Comparison of ENCODE assay signal across 13 cellular contexts in genomic region chr15:63602595-63602994, GRCh38. TPM values are rescaled to one million over a fixed set of nuclear protein-coding genes. Genes with fewer than 3 reads are reported as not detected.
DNase-seq lines count a peak whose midpoint lies in the region; ATAC-seq, FAIRE-seq and TF ChIP-seq lines count a peak whose summit lies in the region.
"Had no signal": no experiment of that assay in that cellular context is flagged by ENCODE, and none has a peak within 500 bp of the region (broad histone marks: within the 10 kb centered on the region; RNA-seq: fewer than 3 reads in every experiment).

No MANE protein-coding gene starts in this region.

- H4K20me1 ChIP-seq in GM23338 (replicated peaks; ENCODE audit: insufficient read depth) (no peaks in the 10 kb centered on the region), astrocyte (ENCODE audit: insufficient read depth, low read length) (peaks cover 8% of the 10 kb centered on the region), neural progenitor cell (ENCODE audit: low read depth) (no peaks in the 10 kb centered on the region), HepG2 (ENCODE audit: insufficient read depth, low read length) (no peaks in the 10 kb centered on the region)

- POLR2A ChIA-PET in activated CD4-positive, alpha-beta T cell treated with anti-CD3 and anti-CD28 coated beads for 36 hours (lab: Charles Lee) = no interaction called here
- POLR2A ChIA-PET in HepG2 (lab: Yijun Ruan, JAX) = interaction anchor here (3.9 kb wide), 1 partner anchor 8 kb away, joined by 27 read pairs; no protein-coding TSS in a partner anchor

- no TSS peak for BruUV-seq in HepG2 (replicated peaks; lab: Mats Ljungman, UMichigan)

- TF ChIP-seq EP300 in HepG2 (IDR thresholded peaks at IDR 0.05; ENCODE audit: low read depth in 2 of 2, low read length in 2 of 2) (no peak), HepG2 (CRISPR knock-in tag; IDR thresholded peaks at IDR 0.05; ENCODE audit: borderline replicate concordance) (no peak)

- no peak for TF ChIP-seq POLR2A in HepG2 (IDR thresholded peaks at IDR 0.05; ENCODE audit: insufficient read depth in 1 of 2, low read depth in 2 of 2, low read length in 2 of 2)

- H3K9me3 ChIP-seq in astrocyte (ENCODE audit: insufficient read depth, low read depth, low read length) (no peaks in the 10 kb centered on the region), neural progenitor cell (ENCODE audit: low read depth) (no peaks in the 10 kb centered on the region), HepG2 (ENCODE audit: low read length) (no peaks in the 10 kb centered on the region)

- no peak overlapping the region for H3K9ac ChIP-seq in astrocyte (ENCODE audit: low read length)
- H3K9ac ChIP-seq in neural progenitor cell = no peak overlapping the region
- H3K9ac ChIP-seq in HepG2 (ENCODE audit: insufficient read depth, low read depth, low read length) = no peak overlapping the region

- H3K79me2 ChIP-seq in GM23338 (replicated peaks; ENCODE audit: insufficient read depth) (no peaks in the 10 kb centered on the region), astrocyte (ENCODE audit: insufficient read depth, low read length) (no peaks in the 10 kb centered on the region), neural progenitor cell (ENCODE audit: low read depth) (no peaks in the 10 kb centered on the region), HepG2 (ENCODE audit: insufficient read depth, low read length) (no peaks in the 10 kb centered on the region)
- H3K79me2 ChIP-seq: hepatocyte had no signal

- H3K27ac Mint-ChIP-seq in activated CD4-positive, alpha-beta T cell treated with anti-CD3 and anti-CD28 coated beads for 36 hours = no peak overlapping the region
- H3K27ac Mint-ChIP-seq in GM23338 (no peak overlapping the region), astrocyte (ENCODE audit: unreplicated experiment) (no peak overlapping the region), neural progenitor cell (no peak overlapping the region)

- H3K9me3 Mint-ChIP-seq in activated CD4-positive, alpha-beta T cell treated with anti-CD3 and anti-CD28 coated beads for 36 hours (ENCODE audit: low read depth) = no peaks in the 10 kb centered on the region
- no peaks in the 10 kb centered on the region for H3K9me3 Mint-ChIP-seq in GM23338
- H3K9me3 Mint-ChIP-seq in astrocyte (ENCODE audit: unreplicated experiment) = no peaks in the 10 kb centered on the region
- H3K9me3 Mint-ChIP-seq in neural progenitor cell = no peaks in the 10 kb centered on the region

- H3K9me2 ChIP-seq in GM23338 (ENCODE audit: insufficient read depth) = no peaks in the 10 kb centered on the region

- no peak for ATAC-seq in activated CD4-positive, alpha-beta T cell treated with anti-CD3 and anti-CD28 coated beads for 36 hours
- ATAC-seq in GM23338 = no peak
- ATAC-seq in HepG2 = no peak
- ATAC-seq in HG02885 (IDR thresholded peaks at IDR 0.05; ENCODE audit: poor library complexity, unreplicated experiment) = no peak

- H3F3A ChIP-seq in GM23338 (replicated peaks; ENCODE audit: low read depth) (peaks cover 9% of the 10 kb centered on the region; the same call in 1 of the 2 replicates), neural progenitor cell (ENCODE audit: low read depth) (peaks cover 36% of the 10 kb centered on the region)

- TF ChIP-seq CTCF in GM23338 (conservative IDR thresholded peaks at IDR 0.05; ENCODE audit: low read depth in 2 of 2) = no peak
- no peak for TF ChIP-seq CTCF in astrocyte (IDR thresholded peaks at IDR 0.05; ENCODE audit: insufficient read depth, low read depth, low read length)
- TF ChIP-seq CTCF in neural progenitor cell (IDR thresholded peaks at IDR 0.05) = no peak
- TF ChIP-seq CTCF in HepG2 (CRISPR knock-in tag; IDR thresholded peaks at IDR 0.05) = no peak

- H3K36me3 Mint-ChIP-seq in activated CD4-positive, alpha-beta T cell treated with anti-CD3 and anti-CD28 coated beads for 36 hours (ENCODE audit: low read depth) = peaks cover 2% of the 10 kb centered on the region
- no peaks in the 10 kb centered on the region for H3K36me3 Mint-ChIP-seq in GM23338 (ENCODE audit: low read depth)
- peaks cover 9% of the 10 kb centered on the region for H3K36me3 Mint-ChIP-seq in astrocyte (ENCODE audit: low read depth, unreplicated experiment)
- no peaks in the 10 kb centered on the region for H3K36me3 Mint-ChIP-seq in neural progenitor cell

- H2AFZ ChIP-seq in GM23338 (no peak overlapping the region), astrocyte (ENCODE audit: low read depth, low read length) (no peak overlapping the region), neural progenitor cell (replicated peaks) (no peak overlapping the region), HepG2 (ENCODE audit: low read length) (no peak overlapping the region)
- H2AFZ ChIP-seq: hepatocyte had no signal

- intact Hi-C loops in activated CD4-positive, alpha-beta T cell treated with anti-CD3 and anti-CD28 coated beads for 36 hours (cut with DNase I, micrococcal nuclease) = loop anchor here (5.0 to 10.0 kb wide), 3 partner anchors 120 to 318 kb away; no protein-coding TSS in a partner anchor
- intact Hi-C loops in HepG2 (cut with micrococcal nuclease; ENCODE audit: unreplicated experiment) = no loop called here

- no peak for DNase-seq in activated CD4-positive, alpha-beta T cell treated with anti-CD3 and anti-CD28 coated beads for 36 hours
- no peak for DNase-seq in activated CD4-positive, alpha-beta T cell treated with anti-CD3 and anti-CD28 coated beads for 4 hours
- DNase-seq in GM23338 (ENCODE audit: low spot score) = no peak
- no peak for DNase-seq in astrocyte (ENCODE audit: low read depth)
- DNase-seq in neural progenitor cell (ENCODE audit: low spot score) = no peak
- no peak for DNase-seq in HepG2 (ENCODE audit: low spot score)
- DNase-seq in NCI-H2171 treated with DMSO at 0.1 percent for 48 hours (lab: John Stamatoyannopoulos, UW) = no peak
- DNase-seq: activated CD8-positive, alpha-beta memory T cell treated with anti-CD3 and anti-CD28 coated beads, Interleukin-2, amount 50 U/mL, for 4 hours; Calu3; SIG-M5 had no signal

- in situ Hi-C loops in HepG2 (cut with HindIII; ENCODE audit: extremely low pct_ligation_motif_present, low pct_unique_long_range_greater_than_20kb) = no loop called here

- CTCF ChIA-PET in activated CD4-positive, alpha-beta T cell treated with anti-CD3 and anti-CD28 coated beads for 36 hours (lab: Charles Lee) = interaction anchor here (0.6 to 4.5 kb wide), 4 partner anchors 8 to 297 kb away, joined by 3 to 20 read pairs (median 5); no protein-coding TSS in a partner anchor
- CTCF ChIA-PET in HepG2 (lab: Yijun Ruan, JAX; ENCODE audit: low intra/inter-chr PET ratio, low total read pairs) = no interaction called here

- H3K27me3 Mint-ChIP-seq in activated CD4-positive, alpha-beta T cell treated with anti-CD3 and anti-CD28 coated beads for 36 hours = no peaks in the 10 kb centered on the region
- H3K27me3 Mint-ChIP-seq in GM23338 (ENCODE audit: insufficient read depth, low read depth, poor library complexity) (peaks cover 34% of the 10 kb centered on the region), astrocyte (ENCODE audit: low read depth, unreplicated experiment) (peaks cover 14% of the 10 kb centered on the region), neural progenitor cell (ENCODE audit: insufficient read depth, low read depth) (peaks cover 15% of the 10 kb centered on the region)

- 91% methylated on average over 3 of the region's 3 CpGs for WGBS in HepG2 (ENCODE audit: low lambda C conversion rate)

- H3K4me2 ChIP-seq in GM23338 (no peak overlapping the region), astrocyte (ENCODE audit: low read length) (no peak overlapping the region), neural progenitor cell (no peak overlapping the region), HepG2 (ENCODE audit: low read depth, low read length) (no peak overlapping the region)

- H3K27ac ChIP-seq in GM23338 (ENCODE audit: low read depth) (no peak overlapping the region), astrocyte (ENCODE audit: low read depth, low read length) (no peak overlapping the region), neural progenitor cell (no peak overlapping the region), HepG2 (ENCODE audit: extremely low read length, insufficient read depth, low read length) (no peak overlapping the region)
- H3K27ac ChIP-seq: hepatocyte had no signal

- H3K36me3 ChIP-seq in GM23338 (ENCODE audit: insufficient read depth) (no peaks in the 10 kb centered on the region), astrocyte (ENCODE audit: insufficient read depth, low read length) (no peaks in the 10 kb centered on the region), neural progenitor cell (no peaks in the 10 kb centered on the region), HepG2 (replicated peaks in 1 of 2; ENCODE audit: control insufficient read depth in 1 of 2, insufficient read depth in 2 of 2, low read length in 2 of 2) (0 out of 5 replicates have a peak, but pooled peaks cover 0 to under 1% of the 10 kb centered on the region in 2 experiments)

- H3K4me3 ChIP-seq in GM23338 (no peak overlapping the region), astrocyte (ENCODE audit: insufficient read depth, low read depth, low read length) (no peak overlapping the region), neural progenitor cell (no peak overlapping the region), HepG2 (replicated peaks in 1 of 3; ENCODE audit: insufficient read depth in 1 of 3, low read depth in 2 of 3, low read length in 3 of 3) (no peak overlapping the region)
- H3K4me3 ChIP-seq: hepatocyte had no signal

- H3K27me3 ChIP-seq in GM23338 (ENCODE audit: insufficient read depth) = peaks cover 46% of the 10 kb centered on the region
- H3K27me3 ChIP-seq in astrocyte (ENCODE audit: insufficient read depth, low read length) = no peaks in the 10 kb centered on the region
- peaks cover 27% of the 10 kb centered on the region for H3K27me3 ChIP-seq in neural progenitor cell
- H3K27me3 ChIP-seq in HepG2 (ENCODE audit: control insufficient read depth in 1 of 2, insufficient read depth in 2 of 2, low read length in 2 of 2) = no peaks in the 10 kb centered on the region; a peak in 1 of 5 replicates
- H3K27me3 ChIP-seq: hepatocyte had no signal

- peak overlapping the region; percentile 88 for H3K4me3 Mint-ChIP-seq in activated CD4-positive, alpha-beta T cell treated with anti-CD3 and anti-CD28 coated beads for 36 hours
- peak overlapping the region; percentile 33; the same call in 2 of the 3 replicates for H3K4me3 Mint-ChIP-seq in GM23338
- peak overlapping the region; percentile 57 for H3K4me3 Mint-ChIP-seq in astrocyte (ENCODE audit: unreplicated experiment)
- H3K4me3 Mint-ChIP-seq in neural progenitor cell = peak overlapping the region; percentile 63

- no peak for TF ChIP-seq RAD21 in HepG2 (CRISPR knock-in tag; IDR thresholded peaks at IDR 0.05)

- peaks cover 52% of the 10 kb centered on the region for H3K4me1 Mint-ChIP-seq in activated CD4-positive, alpha-beta T cell treated with anti-CD3 and anti-CD28 coated beads for 36 hours
- peaks cover 17% of the 10 kb centered on the region for H3K4me1 Mint-ChIP-seq in GM23338
- H3K4me1 Mint-ChIP-seq in astrocyte (ENCODE audit: low read depth, unreplicated experiment) = peaks cover 7% of the 10 kb centered on the region
- peaks cover 28% of the 10 kb centered on the region for H3K4me1 Mint-ChIP-seq in neural progenitor cell

- FAIRE-seq in astrocyte (lab: Jason Lieb, UNC) = no peak
- no peak for FAIRE-seq in HepG2 (lab: Jason Lieb, UNC)
- FAIRE-seq: TTC549 had no signal

- peaks cover 12% of the 10 kb centered on the region for H3K4me1 ChIP-seq in GM23338 (ENCODE audit: insufficient read depth)
- peaks cover 14% of the 10 kb centered on the region for H3K4me1 ChIP-seq in astrocyte (ENCODE audit: insufficient read depth, low read length)
- H3K4me1 ChIP-seq in neural progenitor cell = peaks cover 29% of the 10 kb centered on the region
- H3K4me1 ChIP-seq in HepG2 (ENCODE audit: insufficient read depth, low read length) = peaks cover 26% of the 10 kb centered on the region

RNA-seq across cellular contexts. Expression of gene FBXL22, which starts 5.4 kb away (rescaled TPM):
- total RNA-seq in activated CD4-positive, alpha-beta T cell treated with anti-CD3 and anti-CD28 coated beads for 36 hours = under 1 TPM; 0.61 to 0.69 TPM
- 0.19 TPM in 1 of 2 replicates, not detected in the other for total RNA-seq in GM23338 (2014; rRNA removed; shearing (Covaris generic))
- 0.26 and 1.2 TPM in 2 replicates for polyA plus RNA-seq in GM23338 (2016; fragmentation: Nextera tagmentation; extraction: Ambion mirVana)
- total RNA-seq in astrocyte = 0.34 and 0.43 TPM in 2 replicates
- total RNA-seq in neural progenitor cell (ENCODE audit: low replicate concordance) = 0.43 and 0.71 TPM in 2 replicates
- total RNA-seq in HepG2 (2016; rRNA removed; fragmentation: Illumina TruSeq; extraction: Trizol) = 0.20 and 0.33 TPM in 2 replicates
- total RNA-seq in HepG2 (2016; cell fraction: cytosol; rRNA removed; fragmentation: Illumina TruSeq; extraction: Trizol; ENCODE audit: low read depth) = 0.44 and 0.71 TPM in 2 replicates
- 0.19 and 0.50 TPM in 2 replicates for total RNA-seq in HepG2 (2016; cell fraction: insoluble cytoplasmic fraction; rRNA removed; fragmentation: Illumina TruSeq; extraction: Trizol)
- total RNA-seq in HepG2 (2016; cell fraction: membrane; rRNA removed; fragmentation: Illumina TruSeq; extraction: Trizol) = 0.52 and 0.59 TPM in 2 replicates
- total RNA-seq in HepG2 (2016; cell fraction: nucleus; rRNA removed; fragmentation: Illumina TruSeq; extraction: Trizol) = 0.47 and 1.1 TPM in 2 replicates
- 0.09 and 0.15 TPM in 2 replicates for polyA plus RNA-seq in HepG2 (2011; rRNA removed)
- 0.18 and 0.27 TPM in 2 replicates for polyA plus RNA-seq in HepG2 (2011; cell fraction: cytosol; rRNA removed)
- 0.43 and 0.68 TPM in 2 replicates for polyA plus RNA-seq in HepG2 (2011; cell fraction: nucleus; rRNA removed)
- polyA plus RNA-seq in HepG2 (2012) = 0.17 and 0.48 TPM in 2 replicates
- 0.26 and 0.31 TPM in 2 replicates for polyA plus RNA-seq in HepG2 (2016; cell fraction: cytosol; fragmentation: Illumina TruSeq; extraction: Trizol; ENCODE audit: low read depth)
- polyA plus RNA-seq in HepG2 (2016; cell fraction: insoluble cytoplasmic fraction; fragmentation: Illumina TruSeq; extraction: Trizol; ENCODE audit: low read depth) = 0.45 and 0.47 TPM in 2 replicates
- polyA plus RNA-seq in HepG2 (2016; cell fraction: membrane; fragmentation: Illumina TruSeq; extraction: Trizol; ENCODE audit: low read depth) = 0.47 and 0.55 TPM in 2 replicates
- 0.40 and 1.6 TPM in 2 replicates for polyA plus RNA-seq in HepG2 (2016; cell fraction: nucleus; fragmentation: Illumina TruSeq; extraction: Trizol; ENCODE audit: insufficient read depth, low read depth)
- 0.54 and 0.63 TPM in 2 replicates for polyA minus RNA-seq in HepG2 (2011; rRNA and poly(A)+ RNA removed; ENCODE audit: low replicate concordance)
- polyA minus RNA-seq in HepG2 (2011; cell fraction: cytosol; rRNA and poly(A)+ RNA removed) = not detected in 2 replicates
- 0.99 and 1.2 TPM in 2 replicates for polyA minus RNA-seq in HepG2 (2011; cell fraction: nucleus; rRNA and poly(A)+ RNA removed)

Comparison
In these comparisons a context has a peak if more than half of its experiments do, and no peak if none do; other contexts are left out.
1. H3K4me3 Mint-ChIP-seq: peak in every context shown above with its lines; median percentile 88 in activated CD4-positive, alpha-beta T cell treated with anti-CD3 and anti-CD28 coated beads for 36 hours; 63 in neural progenitor cell; 57 in astrocyte; 33 in GM23338.